21 cellular contexts compared by ENCODE assay signal in genomic region chr3:49618412-49618811, GRCh38. TPM values are rescaled to one million over a fixed set of nuclear protein-coding genes. Genes with fewer than 3 reads are reported as not detected.
DNase-seq lines count a peak whose midpoint lies in the region; ATAC-seq, FAIRE-seq and TF ChIP-seq lines count a peak whose summit lies in the region.
"Had no signal": no experiment of that assay in that cellular context is flagged by ENCODE, and none has a peak within 500 bp of the region (broad histone marks: within the 10 kb centered on the region; RNA-seq: fewer than 3 reads in every experiment).

No MANE protein-coding gene starts in this region.

- no peaks in the 10 kb centered on the region for H3K4me1 ChIP-seq in endodermal cell (ENCODE audit: control insufficient read depth, insufficient read depth, low read length)

- ATAC-seq in GM18517 (IDR thresholded peaks at IDR 0.05; ENCODE audit: unreplicated experiment), result no peak
- ATAC-seq in effector memory CD8-positive, alpha-beta T cell (replicated peaks), result no peak
- no peak for ATAC-seq in GM18907 (IDR thresholded peaks at IDR 0.05; ENCODE audit: unreplicated experiment)
- ATAC-seq: HCT116 had no signal

- no peak overlapping the region for H3K27ac Mint-ChIP-seq in endodermal cell
- H3K27ac Mint-ChIP-seq in nephron progenitor cell, result peak overlapping the region; percentile 21
- no peak overlapping the region for H3K27ac Mint-ChIP-seq in effector memory CD8-positive, alpha-beta T cell
- H3K27ac Mint-ChIP-seq: CD8-positive, alpha-beta memory T cell had no signal

- TF ChIP-seq CTCF in endodermal cell (conservative IDR thresholded peaks at IDR 0.05), result no peak
- no peak for TF ChIP-seq CTCF in nephron progenitor cell (IDR thresholded peaks at IDR 0.05)

- H3K36me3 Mint-ChIP-seq in endodermal cell (ENCODE audit: low read depth) (no peaks in the 10 kb centered on the region), nephron progenitor cell (ENCODE audit: low read depth) (no peaks in the 10 kb centered on the region)
- H3K36me3 Mint-ChIP-seq in effector memory CD8-positive, alpha-beta T cell (ENCODE audit: insufficient read depth), result no peaks in the 10 kb centered on the region
- H3K36me3 Mint-ChIP-seq: CD8-positive, alpha-beta memory T cell had no signal

- H3K27me3 Mint-ChIP-seq in endodermal cell (ENCODE audit: insufficient read depth), result no peaks in the 10 kb centered on the region
- H3K27me3 Mint-ChIP-seq in nephron progenitor cell (ENCODE audit: low read depth, poor library complexity), result peaks cover 14% of the 10 kb centered on the region
- peaks cover 0 to 15% of the 10 kb centered on the region in 2 donors for H3K27me3 Mint-ChIP-seq in effector memory CD8-positive, alpha-beta T cell
- H3K27me3 Mint-ChIP-seq: CD8-positive, alpha-beta memory T cell had no signal

- no peaks in the 10 kb centered on the region for H3K9me3 ChIP-seq in endodermal cell (ENCODE audit: control insufficient read depth, low read length)

- WGBS in endodermal cell (ENCODE audit: insufficient coverage in 1 of 2, insufficient read length in 1 of 2), 2 experiments, result 72 to 83% methylated on average over 4 of the region's 4 CpGs

- FAIRE-seq in urothelium cell line (lab: Jason Lieb, UNC), result peak; percentile 48

- no peaks in the 10 kb centered on the region for H3K9me3 Mint-ChIP-seq in endodermal cell
- H3K9me3 Mint-ChIP-seq in nephron progenitor cell, result no peaks in the 10 kb centered on the region
- H3K9me3 Mint-ChIP-seq in effector memory CD8-positive, alpha-beta T cell, result no peaks in the 10 kb centered on the region
- H3K9me3 Mint-ChIP-seq: CD8-positive, alpha-beta memory T cell had no signal

- no peaks in the 10 kb centered on the region for H3K27me3 ChIP-seq in endodermal cell (ENCODE audit: control insufficient read depth, insufficient read depth, low read length, poor library complexity, severe bottlenecking)

- no peaks in the 10 kb centered on the region for H3K36me3 ChIP-seq in endodermal cell (ENCODE audit: control insufficient read depth, insufficient read depth, low read length)

- H3K27ac ChIP-seq in endodermal cell (ENCODE audit: low read depth, low read length), result no peak overlapping the region
- H3K27ac ChIP-seq: SK-N-MC had no signal

- H3K9ac ChIP-seq in endodermal cell (ENCODE audit: extremely low read depth, low read length, poor library complexity, severe bottlenecking), result no peak overlapping the region

- H3K4me1 Mint-ChIP-seq in endodermal cell (peaks cover 6% of the 10 kb centered on the region), nephron progenitor cell (peaks cover 38% of the 10 kb centered on the region)
- no peaks in the 10 kb centered on the region for H3K4me1 Mint-ChIP-seq in effector memory CD8-positive, alpha-beta T cell (ENCODE audit: low read depth in 2 of 2)
- H3K4me1 Mint-ChIP-seq: CD8-positive, alpha-beta memory T cell had no signal

- H3K4me3 Mint-ChIP-seq in endodermal cell, result no peak overlapping the region
- H3K4me3 Mint-ChIP-seq in nephron progenitor cell, result no peak overlapping the region
- H3K4me3 Mint-ChIP-seq in effector memory CD8-positive, alpha-beta T cell, result no peak overlapping the region
- H3K4me3 Mint-ChIP-seq: CD8-positive, alpha-beta memory T cell had no signal

- H3K4me3 ChIP-seq in endodermal cell (ENCODE audit: low read length), result no peak overlapping the region
- H3K4me3 ChIP-seq: SK-N-MC had no signal

- DNase-seq in amniotic epithelial cell (ENCODE audit: low read depth) (peak; percentile 27), endodermal cell (peak; percentile 56), nephron progenitor cell (no peak), urothelium cell line (ENCODE audit: low spot score) (no peak)
- DNase-seq in effector memory CD8-positive, alpha-beta T cell, result no peak
- DNase-seq: ACHN, C1 segment of cervical spinal cord, KG1, NCI-H1417, NCI-H187, NCI-H2107, NCI-H2227 treated with DMSO at 0.1 percent for 48 hours, NCI-H510A treated with DMSO at 0.1 percent for 48 hours, NCI-H82, OCI-M1, Right ventricle myocardium superior had no signal

RNA-seq across cellular contexts. Expression of gene APEH, which starts 55.7 kb away (rescaled TPM):
- 100 to 1,000 TPM; 188 to 216 TPM for total RNA-seq in endodermal cell
- 90.5 TPM for polyA plus RNA-seq in endodermal cell (2013, experiment 1 of 2)
- polyA plus RNA-seq in endodermal cell (2013, experiment 2 of 2), result 84.2 TPM

Comparison
In these comparisons a context has a peak if more than half of its experiments do, and no peak if none do; other contexts are left out.
1. DNase-seq: peak in amniotic epithelial cell (single experiment) and endodermal cell (single experiment); none in nephron progenitor cell (single experiment), urothelium cell line (single experiment) and effector memory CD8-positive, alpha-beta T cell (0 of 3).